23 cellular contexts compared by ENCODE assay signal in the genomic region with DNA sequence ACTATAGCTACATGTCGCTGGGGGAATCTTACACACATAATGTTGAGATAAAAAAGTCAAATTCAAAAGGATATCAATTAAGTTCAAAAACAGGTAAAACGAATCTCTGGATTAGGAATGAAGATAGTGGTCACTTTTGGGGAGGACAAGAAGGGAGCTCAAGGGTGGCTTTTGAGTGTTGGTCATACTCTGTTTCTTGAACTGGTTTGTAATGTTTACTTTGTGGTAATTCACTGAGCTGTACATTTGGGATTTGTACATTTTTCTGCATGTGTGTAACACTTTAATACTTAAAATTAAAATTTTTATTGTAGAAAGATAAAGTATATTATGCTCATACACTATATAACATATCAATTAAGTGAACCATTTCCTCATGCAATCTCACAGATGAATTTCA.
"Had no signal": no experiment of that assay in that cellular context is flagged by ENCODE, and none has a peak within 500 bp of the region (broad histone marks: within the 10 kb centered on the region; RNA-seq: fewer than 3 reads in every experiment).

No MANE protein-coding gene starts in this region.

- H3K27ac Mint-ChIP-seq: effector memory CD8-positive, alpha-beta T cell; memory B cell; neural progenitor cell; progenitor cell of endocrine pancreas; stimulated activated naive B cell treated with anti-CD40 and anti-IgM and Interleukin-4, amounts not matched to agents 10 μg/mL and 1 μg/mL and 100 μg/mL, for 72 hours; stimulated activated naive CD8-positive, alpha-beta T cell treated with anti-CD3 and anti-CD28 coated beads, Interleukin-15, amount 100 ng/mL, for 72 hours had no signal

- DNase-seq: cortex of kidney; effector memory CD8-positive, alpha-beta T cell; foreskin keratinocyte; heart left ventricle; hippocampal formation; left ventricle myocardium superior; natural killer cell; right lobe of liver; small intestine; stimulated activated CD4-positive, alpha-beta T cell treated with anti-CD3 and anti-CD28 coated beads, Interleukin-15, amount 100 ng/mL, for 24 hours; stimulated activated CD4-positive, alpha-beta T cell treated with anti-CD3 and anti-CD28 coated beads, Interleukin-2, amount 100 ng/mL, for 48 hours; stimulated activated naive B cell treated with anti-CD40 and anti-IgM and Interleukin-4, amounts not matched to agents 10 μg/mL and 1 μg/mL and 100 μg/mL, for 72 hours; stimulated activated naive CD8-positive, alpha-beta T cell treated with anti-CD3 and anti-CD28 coated beads, Interleukin-15, amount 100 ng/mL, for 72 hours; transverse colon; upper lobe of right lung; uterus had no signal

- H3K4me3 ChIP-seq: gastroesophageal sphincter, heart left ventricle, lung, neural progenitor cell, right lobe of liver, suprapubic skin, transverse colon, upper lobe of right lung, uterus had no signal

- H3K9me3 Mint-ChIP-seq: effector memory CD8-positive, alpha-beta T cell; natural killer cell had no signal

- H3K36me3 ChIP-seq: right lobe of liver, transverse colon, uterus had no signal

- H3K9ac ChIP-seq: neural progenitor cell, parathyroid adenoma had no signal

- H3K27me3 ChIP-seq: foreskin keratinocyte, gastroesophageal sphincter, heart left ventricle, neural progenitor cell, right lobe of liver, suprapubic skin, transverse colon, upper lobe of right lung, uterus had no signal

- H3K4me1 Mint-ChIP-seq: neural progenitor cell; stimulated activated naive CD8-positive, alpha-beta T cell treated with anti-CD3 and anti-CD28 coated beads, Interleukin-15, amount 100 ng/mL, for 72 hours had no signal

- H3K4me1 ChIP-seq: foreskin keratinocyte, gastroesophageal sphincter, heart left ventricle, neural progenitor cell, parathyroid adenoma, right lobe of liver, suprapubic skin, transverse colon, upper lobe of right lung, uterus had no signal

- H3K4me2 ChIP-seq: neural progenitor cell had no signal

- ATAC-seq: effector memory CD8-positive, alpha-beta T cell; foreskin keratinocyte; gastroesophageal sphincter; heart left ventricle; left ventricle myocardium superior; natural killer cell; right lobe of liver; stimulated activated naive B cell treated with anti-CD40 and anti-IgM and Interleukin-4, amounts not matched to agents 10 μg/mL and 1 μg/mL and 100 μg/mL, for 72 hours; stimulated activated naive CD8-positive, alpha-beta T cell treated with anti-CD3 and anti-CD28 coated beads, Interleukin-15, amount 100 ng/mL, for 72 hours; upper lobe of right lung had no signal

- H3K27ac ChIP-seq: foreskin keratinocyte, gastroesophageal sphincter, heart left ventricle, neural progenitor cell, parathyroid adenoma, right lobe of liver, suprapubic skin, transverse colon, upper lobe of right lung, uterus had no signal

- H3K9me3 ChIP-seq: gastroesophageal sphincter, heart left ventricle, right lobe of liver, suprapubic skin, transverse colon, upper lobe of right lung, uterus had no signal

- H2AFZ ChIP-seq: neural progenitor cell, parathyroid adenoma had no signal

- H3K4me3 Mint-ChIP-seq: effector memory CD8-positive, alpha-beta T cell; memory B cell; natural killer cell; neural progenitor cell; stimulated activated naive B cell treated with anti-CD40 and anti-IgM and Interleukin-4, amounts not matched to agents 10 μg/mL and 1 μg/mL and 100 μg/mL, for 72 hours; stimulated activated naive CD8-positive, alpha-beta T cell treated with anti-CD3 and anti-CD28 coated beads, Interleukin-15, amount 100 ng/mL, for 72 hours had no signal

- H3K27me3 Mint-ChIP-seq: effector memory CD8-positive, alpha-beta T cell; memory B cell; progenitor cell of endocrine pancreas; stimulated activated naive B cell treated with anti-CD40 and anti-IgM and Interleukin-4, amounts not matched to agents 10 μg/mL and 1 μg/mL and 100 μg/mL, for 72 hours; stimulated activated naive CD8-positive, alpha-beta T cell treated with anti-CD3 and anti-CD28 coated beads, Interleukin-15, amount 100 ng/mL, for 72 hours had no signal
